1 cellular context compared by ENCODE assay signal in the genomic region with DNA sequence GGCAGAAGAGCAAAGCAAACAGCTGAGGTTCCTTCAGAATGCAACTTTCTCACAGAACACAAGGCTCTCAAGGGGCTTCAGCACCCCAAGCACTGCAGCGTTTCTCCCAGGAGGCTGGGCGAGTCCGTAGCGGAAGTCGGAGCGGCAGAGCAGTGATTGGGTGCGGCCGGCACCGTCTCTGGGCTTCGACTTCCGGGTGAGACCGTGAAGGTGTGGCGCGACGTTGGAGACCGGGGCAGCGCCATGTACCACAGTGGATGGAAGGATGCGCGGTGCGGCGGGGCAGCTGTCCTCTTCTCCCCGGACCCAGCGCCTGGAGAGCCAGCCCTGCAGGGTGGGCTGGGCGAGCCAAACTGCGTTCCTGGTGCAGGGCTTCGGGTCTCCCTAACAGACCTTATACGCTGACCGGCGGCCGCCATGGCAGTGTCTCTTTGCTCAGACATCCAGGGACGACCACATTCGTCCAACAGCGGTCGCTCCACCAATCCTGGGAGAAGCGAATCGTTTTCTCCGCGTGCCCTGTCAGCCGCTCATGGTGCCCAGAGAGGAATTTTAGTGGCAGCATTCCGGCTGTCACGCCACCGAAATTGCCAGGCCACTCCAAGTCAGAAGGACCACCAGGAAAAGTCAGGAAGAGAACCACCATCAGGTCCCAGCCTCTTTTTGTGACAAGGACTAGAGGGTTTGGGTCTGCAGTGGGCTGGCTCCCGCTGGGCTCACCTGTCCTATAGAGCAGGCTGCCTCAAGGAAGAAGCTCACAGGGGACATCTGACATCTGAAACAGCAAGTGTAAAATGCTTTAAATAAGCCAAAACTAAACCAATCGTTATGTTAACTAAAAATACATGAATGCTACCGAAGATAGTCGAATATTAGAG.
A peak's percentile ranks its signal among the peaks of the same experiment; 100 is the strongest.
TF ChIP-seq lines count a peak whose summit lies in the region.

No MANE protein-coding gene starts in this region.

TF ChIP-seq in HEK293, 187 proteins besides CTCF, POLR2A, EP300 and RAD21 (continued from another document):
- TF ChIP-seq ZBTB11 (tag by site-specific recombination; conservative IDR thresholded peaks at IDR 0.05; ENCODE audit: low read depth) (peak; percentile 85), ZNF341 (tag by site-specific recombination; IDR thresholded peaks at IDR 0.05; ENCODE audit: low read depth) (peak; percentile 61), ZBTB44 (tag by site-specific recombination; IDR thresholded peaks at IDR 0.05) (no peak), FEZF1 (tag by site-specific recombination; IDR thresholded peaks at IDR 0.05) (no peak), GLIS1 (tag by site-specific recombination; IDR thresholded peaks at IDR 0.05) (peak; percentile 23; the same call in 1 of the 2 replicates), IKZF3 (tag by site-specific recombination; IDR thresholded peaks at IDR 0.05) (no peak), HOXA7 (CRISPR knock-in tag; IDR thresholded peaks at IDR 0.05; ENCODE audit: borderline replicate concordance) (no peak), ZBTB26 (tag by site-specific recombination; optimal IDR thresholded peaks at IDR 0.05) (peak; percentile 27), ZNF548 (tag by site-specific recombination; IDR thresholded peaks at IDR 0.05) (no peak), ZNF561 (tag by site-specific recombination; IDR thresholded peaks at IDR 0.05; ENCODE audit: borderline replicate concordance) (peak; percentile 54; the same call in 1 of the 2 replicates), ZSCAN4 (tag by site-specific recombination; IDR thresholded peaks at IDR 0.05) (no peak), ZNF394 (tag by site-specific recombination; IDR thresholded peaks at IDR 0.05; ENCODE audit: borderline replicate concordance) (0 out of 2 replicates have a peak, but pooled peaks have one; percentile 24)
- TF ChIP-seq, protein P1, sequence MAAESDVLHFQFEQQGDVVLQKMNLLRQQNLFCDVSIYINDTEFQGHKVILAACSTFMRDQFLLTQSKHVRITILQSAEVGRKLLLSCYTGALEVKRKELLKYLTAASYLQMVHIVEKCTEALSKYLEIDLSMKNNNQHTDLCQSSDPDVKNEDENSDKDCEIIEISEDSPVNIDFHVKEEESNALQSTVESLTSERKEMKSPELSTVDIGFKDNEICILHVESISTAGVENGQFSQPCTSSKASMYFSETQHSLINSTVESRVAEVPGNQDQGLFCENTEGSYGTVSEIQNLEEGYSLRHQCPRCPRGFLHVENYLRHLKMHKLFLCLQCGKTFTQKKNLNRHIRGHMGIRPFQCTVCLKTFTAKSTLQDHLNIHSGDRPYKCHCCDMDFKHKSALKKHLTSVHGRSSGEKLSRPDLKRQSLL (tag by site-specific recombination; IDR thresholded peaks at IDR 0.05), result no peak; the same call in 1 of the 2 replicates
TF ChIP-seq in HEK293: peak in this region for 28.
